ENCODE assay signal across 14 cellular contexts in genomic region chr3:98574157-98574556, GRCh38. TPM values are rescaled to one million over a fixed set of nuclear protein-coding genes. Genes with fewer than 3 reads are reported as not detected.
DNase-seq lines count a peak whose midpoint lies in the region; ATAC-seq and TF ChIP-seq lines count a peak whose summit lies in the region.
"Had no signal": no experiment of that assay in that cellular context is flagged by ENCODE, and none has a peak within 500 bp of the region (broad histone marks: within the 10 kb centered on the region; RNA-seq: fewer than 3 reads in every experiment).

No MANE protein-coding gene starts in this region.

- H3K4me3 Mint-ChIP-seq in activated CD4-positive, alpha-beta memory T cell treated with anti-CD3 and anti-CD28 coated beads, Interleukin-2, amount 10 ng/mL, durations not matched to agents 7 days and 5 days, result no peak overlapping the region
- H3K4me3 Mint-ChIP-seq: CD14-positive monocyte had no signal

- no peak for TF ChIP-seq CTCF in GM20000 (IDR thresholded peaks at IDR 0.05; ENCODE audit: extremely low read depth, missing control alignments)

- H3K9me3 Mint-ChIP-seq in activated CD4-positive, alpha-beta memory T cell treated with anti-CD3 and anti-CD28 coated beads, Interleukin-2, amount 10 ng/mL, durations not matched to agents 7 days and 5 days, result peaks cover 10% of the 10 kb centered on the region

- H3K4me1 Mint-ChIP-seq in activated CD4-positive, alpha-beta memory T cell treated with anti-CD3 and anti-CD28 coated beads, Interleukin-2, amount 10 ng/mL, durations not matched to agents 7 days and 5 days, result peaks cover 56% of the 10 kb centered on the region

- DNase-seq in NCI-H1105 (lab: John Stamatoyannopoulos, UW) (peak; percentile 41), pons (ENCODE audit: low spot score) (peak; percentile 32), KBM-7 (no peak), GM20000 (ENCODE audit: low spot score) (no peak), kidney glomerular epithelial cell (lab: John Stamatoyannopoulos, UW) (no peak)
- no peak for DNase-seq in activated CD4-positive, alpha-beta memory T cell treated with anti-CD3 and anti-CD28 coated beads, Interleukin-2, amount 10 ng/mL, durations not matched to agents 7 days and 5 days
- DNase-seq: activated CD8-positive, alpha-beta memory T cell treated with anti-CD3 and anti-CD28 coated beads for 24 hours; mucosa of descending colon; NCI-H2029; thyroid gland had no signal

- H3K27ac Mint-ChIP-seq in activated CD4-positive, alpha-beta memory T cell treated with anti-CD3 and anti-CD28 coated beads, Interleukin-2, amount 10 ng/mL, durations not matched to agents 7 days and 5 days, result peak overlapping the region; percentile 71

- H3K36me3 Mint-ChIP-seq in activated CD4-positive, alpha-beta memory T cell treated with anti-CD3 and anti-CD28 coated beads, Interleukin-2, amount 10 ng/mL, durations not matched to agents 7 days and 5 days (ENCODE audit: low read depth), result peaks cover 47% of the 10 kb centered on the region

- H3K27me3 Mint-ChIP-seq in activated CD4-positive, alpha-beta memory T cell treated with anti-CD3 and anti-CD28 coated beads, Interleukin-2, amount 10 ng/mL, durations not matched to agents 7 days and 5 days, result no peaks in the 10 kb centered on the region

- ATAC-seq in GM18870 (IDR thresholded peaks at IDR 0.05; ENCODE audit: unreplicated experiment), result peak; percentile 30

- CTCF ChIA-PET in activated CD4-positive, alpha-beta memory T cell treated with anti-CD3 and anti-CD28 coated beads, Interleukin-2, amount 10 ng/mL, durations not matched to agents 7 days and 5 days (lab: Charles Lee), result interaction anchor here (0.6 to 3.9 kb wide), 14 partner anchors 10 to 63 kb away, joined by 3 to 38 read pairs (median 4); partner anchors contain the start of genes CLDND1 and CPOX

- in situ Hi-C loops in KBM-7 (cut with MboI; ENCODE audit: low pct_unique_long_range_greater_than_20kb, low sequenced_read_pairs), result no loop called here

- POLR2A ChIA-PET in activated CD4-positive, alpha-beta memory T cell treated with anti-CD3 and anti-CD28 coated beads, Interleukin-2, amount 10 ng/mL, durations not matched to agents 7 days and 5 days (lab: Charles Lee), result interaction anchor here (0.7 to 15.0 kb wide), 12 partner anchors 9 to 59 kb away, joined by 3 to 349 read pairs (median 7); partner anchors contain the start of genes CLDND1, CPOX and GPR15

RNA-seq across cellular contexts. Expression of gene CPOX, which starts 19.3 kb away (rescaled TPM):
- 10 to 100 TPM; 75.9 to 78.0 TPM for total RNA-seq in activated CD4-positive, alpha-beta memory T cell treated with anti-CD3 and anti-CD28 coated beads, Interleukin-2, amount 10 ng/mL, durations not matched to agents 7 days and 5 days

RNA-seq across cellular contexts. Expression of gene GPR15, which starts 42.4 kb away (rescaled TPM):
- 100 to 1,000 TPM; 111 TPM for total RNA-seq in activated CD4-positive, alpha-beta memory T cell treated with anti-CD3 and anti-CD28 coated beads, Interleukin-2, amount 10 ng/mL, durations not matched to agents 7 days and 5 days
- total RNA-seq: ascending aorta, renal cortical epithelial cell, thyroid gland had no signal

RNA-seq across cellular contexts. Expression of gene CLDND1, which starts 51.5 kb away (rescaled TPM):
- total RNA-seq in activated CD4-positive, alpha-beta memory T cell treated with anti-CD3 and anti-CD28 coated beads, Interleukin-2, amount 10 ng/mL, durations not matched to agents 7 days and 5 days, result 100 to 1,000 TPM; 673 to 683 TPM

Comparison
In these comparisons a context has a peak if more than half of its experiments do, and no peak if none do; other contexts are left out.
1. DNase-seq: peak in NCI-H1105 (single experiment) and pons (single experiment); none in activated CD4-positive, alpha-beta memory T cell treated with anti-CD3 and anti-CD28 coated beads, Interleukin-2, amount 10 ng/mL, durations not matched to agents 7 days and 5 days (single experiment), KBM-7 (single experiment), GM20000 (single experiment) and kidney glomerular epithelial cell (single experiment).